In the genomic region with DNA sequence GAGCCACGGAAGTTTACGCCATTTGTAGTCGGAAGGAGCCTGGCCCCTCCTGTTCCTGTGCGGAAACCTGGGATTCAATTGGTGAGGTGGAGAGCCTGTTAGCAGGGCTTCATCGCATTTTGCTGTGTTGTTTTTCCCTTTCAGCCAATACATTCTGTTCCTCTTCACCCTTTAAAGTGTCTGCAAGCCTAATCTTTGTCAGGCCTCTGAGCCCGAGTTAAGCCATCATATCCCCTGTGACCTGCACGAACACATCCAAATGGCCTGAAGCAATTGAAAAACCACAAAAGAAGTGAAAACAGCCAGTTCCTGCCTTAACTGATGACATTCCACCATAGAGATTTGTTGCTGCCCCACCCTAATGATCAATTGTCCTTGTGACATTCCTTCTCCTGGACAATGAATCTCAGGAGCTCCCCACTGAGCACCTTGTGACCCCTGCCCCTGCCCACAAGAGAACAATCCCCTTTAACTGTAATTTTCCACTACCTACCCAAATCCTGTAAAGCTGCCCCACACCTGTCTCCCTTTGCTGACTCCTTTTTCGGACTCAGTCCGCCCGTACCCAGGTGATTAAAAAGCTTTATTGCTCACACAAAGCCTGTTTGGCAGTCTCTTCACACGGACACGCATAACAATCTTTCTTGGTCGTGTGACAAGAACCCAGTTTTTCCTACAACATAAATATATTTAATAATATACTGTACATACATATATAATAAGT, we compare ENCODE assay signal across 29 cellular contexts. TPM values are rescaled to one million over a fixed set of nuclear protein-coding genes. Genes with fewer than 3 reads are reported as not detected.
DNase-seq lines count a peak whose midpoint lies in the region; ATAC-seq and TF ChIP-seq lines count a peak whose summit lies in the region.
"Had no signal": no experiment of that assay in that cellular context is flagged by ENCODE, and none has a peak within 500 bp of the region (broad histone marks: within the 10 kb centered on the region; RNA-seq: fewer than 3 reads in every experiment).

No MANE protein-coding gene starts in this region.

- no peak overlapping the region for H2BK5ac ChIP-seq in mesendoderm (ENCODE audit: low read length)
- H2BK5ac ChIP-seq in neuronal stem cell (ENCODE audit: low read length), result no peak overlapping the region

- no peak overlapping the region for H4K91ac ChIP-seq in neuronal stem cell (ENCODE audit: low read depth, low read length, poor library complexity)

- WGBS in mesendoderm (ENCODE audit: extremely low coverage, insufficient coverage, low lambda C conversion rate), result no CpG with 5 or more reads among the region's 13 CpGs
- no CpG with 5 or more reads among the region's 13 CpGs for WGBS in neuronal stem cell (ENCODE audit: extremely low coverage in 2 of 2, insufficient read length in 2 of 2, insufficient replicate concordance in 1 of 2), 2 donors

- H3K27ac Mint-ChIP-seq in activated naive CD4-positive, alpha-beta T cell treated with anti-CD3 and anti-CD28 coated beads, Interleukin-2, amount 50 U/mL, for 72 hours, result no peak overlapping the region
- H3K27ac Mint-ChIP-seq: activated CD8-positive, alpha-beta T cell treated with anti-CD3 and anti-CD28 coated beads, Interleukin-2, amount 10 ng/mL, durations not matched to agents 7 days and 5 days; CD8-positive, alpha-beta memory T cell had no signal

- H3K36me3 ChIP-seq in mesendoderm (ENCODE audit: control insufficient read depth, insufficient read depth, low read length), result no peaks in the 10 kb centered on the region
- no peaks in the 10 kb centered on the region for H3K36me3 ChIP-seq in mucosa of descending colon (ENCODE audit: low read depth)
- H3K36me3 ChIP-seq in neuronal stem cell (replicated peaks in 1 of 2; ENCODE audit: control insufficient read depth in 2 of 2, insufficient read depth in 2 of 2, low read length in 2 of 2), result no peaks in the 10 kb centered on the region
- H3K36me3 ChIP-seq: lower lobe of right lung, transverse colon had no signal

- TF ChIP-seq RAD21 in Ishikawa (IDR thresholded peaks at IDR 0.05; ENCODE audit: low read depth), result no peak

- H3K9me3 Mint-ChIP-seq in activated naive CD4-positive, alpha-beta T cell treated with anti-CD3 and anti-CD28 coated beads, Interleukin-2, amount 50 U/mL, for 72 hours, result no peaks in the 10 kb centered on the region

- no peaks in the 10 kb centered on the region for H3K79me2 ChIP-seq in mesendoderm (ENCODE audit: control insufficient read depth, insufficient read depth, low read length)

- H3K36me3 Mint-ChIP-seq in activated naive CD4-positive, alpha-beta T cell treated with anti-CD3 and anti-CD28 coated beads, Interleukin-2, amount 50 U/mL, for 72 hours, result no peaks in the 10 kb centered on the region

- H3K27ac ChIP-seq in mesendoderm (ENCODE audit: low read depth, low read length) (peak overlapping the region; percentile 38), neuronal stem cell (replicated peaks; ENCODE audit: low read length) (no peak overlapping the region)
- H3K27ac ChIP-seq: A549, body of pancreas, lower lobe of right lung had no signal

- H3K23ac ChIP-seq in mesendoderm (ENCODE audit: low read length), result no peak overlapping the region
- H3K23ac ChIP-seq in neuronal stem cell (ENCODE audit: low read depth, low read length, poor library complexity), result no peak overlapping the region

- H4K5ac ChIP-seq in mesendoderm (ENCODE audit: low read length), result no peak overlapping the region

- H3K4me2 ChIP-seq in mesendoderm (ENCODE audit: low read length) (no peak overlapping the region), neuronal stem cell (ENCODE audit: insufficient read depth, low read length, poor library complexity, severe bottlenecking) (no peak overlapping the region)
- H3K4me2 ChIP-seq: A549 had no signal

- peak; percentile 25 for DNase-seq in EH (ENCODE audit: low read depth)
- peak; percentile 1 for DNase-seq in cerebellar cortex (ENCODE audit: low spot score)
- peak; percentile 95 for DNase-seq in mesendoderm
- no peak for DNase-seq in mucosa of descending colon
- no peak for DNase-seq in activated naive CD4-positive, alpha-beta T cell treated with anti-CD3 and anti-CD28 coated beads, Interleukin-2, amount 50 U/mL, for 72 hours (ENCODE audit: low spot score in 2 of 2)
- DNase-seq in neuronal stem cell (ENCODE audit: low spot score), result no peak
- no peak for DNase-seq in NCI-H2029 treated with DMSO at 0.1 percent for 48 hours (lab: John Stamatoyannopoulos, UW)
- DNase-seq: activated CD4-positive, alpha-beta T cell treated with anti-CD3 and anti-CD28 coated beads for 1 hour; activated CD8-positive, alpha-beta T cell treated with anti-CD3 and anti-CD28 coated beads, Interleukin-2, amount 10 ng/mL, durations not matched to agents 7 days and 5 days; activated gamma-delta T cell; body of pancreas; CD8-positive, alpha-beta memory T cell; GOT3; kidney glomerular epithelial cell; lower lobe of right lung; NCI-H1092; NCI-H2081; NCI-H345; OCI-M1; posterior cingulate gyrus; SIG-M5; stimulated activated CD8-positive, alpha-beta memory T cell treated with anti-CD3 and anti-CD28 coated beads, Interleukin-4, amount 100 ng/mL, for 48 hours; T-helper 1 cell; transverse colon had no signal

- H2AK5ac ChIP-seq in mesendoderm (ENCODE audit: low read length) (no peak overlapping the region), neuronal stem cell (ENCODE audit: low read depth, low read length) (no peak overlapping the region)

- H2BK15ac ChIP-seq in mesendoderm (replicated peaks; ENCODE audit: low read depth) (no peak overlapping the region), neuronal stem cell (ENCODE audit: low read length) (no peak overlapping the region)

- no peaks in the 10 kb centered on the region for H3K9me3 ChIP-seq in mucosa of descending colon
- H3K9me3 ChIP-seq in neuronal stem cell (replicated peaks in 1 of 2; ENCODE audit: control insufficient read depth in 2 of 2, insufficient read depth in 1 of 2, low read depth in 1 of 2, low read length in 2 of 2), result no peaks in the 10 kb centered on the region
- H3K9me3 ChIP-seq: A549, lower lobe of right lung, transverse colon had no signal

- H3K18ac ChIP-seq in mesendoderm (ENCODE audit: low read length), result peak overlapping the region; percentile 25
- H3K18ac ChIP-seq in neuronal stem cell (ENCODE audit: low read length), result no peak overlapping the region

- TF ChIP-seq CTCF in mucosa of descending colon (IDR thresholded peaks at IDR 0.05), result no peak

- no peak for ATAC-seq in mucosa of descending colon
- ATAC-seq in activated naive CD4-positive, alpha-beta T cell treated with anti-CD3 and anti-CD28 coated beads, Interleukin-2, amount 50 U/mL, for 72 hours, result no peak
- ATAC-seq: A549; activated CD8-positive, alpha-beta T cell treated with anti-CD3 and anti-CD28 coated beads, Interleukin-2, amount 10 ng/mL, durations not matched to agents 7 days and 5 days; body of pancreas; lower lobe of right lung; sciatic nerve had no signal

- no peak overlapping the region for H2AFZ ChIP-seq in neuronal stem cell (ENCODE audit: low read length)

- intact Hi-C loops in mucosa of descending colon (cut with DNase I, micrococcal nuclease), result no loop called here

- H2BK12ac ChIP-seq in neuronal stem cell (ENCODE audit: low read length), result no peak overlapping the region

- TF ChIP-seq EP300 in Ishikawa (IDR thresholded peaks at IDR 0.05; ENCODE audit: borderline replicate concordance), result no peak

- no peak overlapping the region for H4K8ac ChIP-seq in mesendoderm (ENCODE audit: low read depth, low read length)
- H4K8ac ChIP-seq in neuronal stem cell (ENCODE audit: low read depth, low read length), result no peak overlapping the region

- H3K9ac ChIP-seq in mesendoderm (ENCODE audit: low read length) (no peak overlapping the region), neuronal stem cell (ENCODE audit: low read depth, low read length, poor library complexity) (no peak overlapping the region)

- no peak overlapping the region for H3K56ac ChIP-seq in mesendoderm (ENCODE audit: low read length)

- H3K4me1 ChIP-seq in mesendoderm (ENCODE audit: control insufficient read depth, low read depth, low read length) (peaks cover 2% of the 10 kb centered on the region), mucosa of descending colon (ENCODE audit: low read depth) (no peaks in the 10 kb centered on the region), neuronal stem cell (ENCODE audit: control insufficient read depth in 2 of 2, insufficient read depth in 1 of 2, low read depth in 1 of 2, low read length in 2 of 2) (no peaks in the 10 kb centered on the region)
- H3K4me1 ChIP-seq: A549, body of pancreas, lower lobe of right lung had no signal

- H3K27me3 ChIP-seq in mesendoderm (ENCODE audit: insufficient read depth, low read length, poor library complexity), result no peaks in the 10 kb centered on the region
- no peaks in the 10 kb centered on the region for H3K27me3 ChIP-seq in neuronal stem cell (ENCODE audit: control insufficient read depth in 3 of 3, insufficient read depth in 3 of 3, low read depth in 1 of 3, low read length in 3 of 3)
- H3K27me3 ChIP-seq: body of pancreas, transverse colon had no signal

- H3K4ac ChIP-seq in mesendoderm (ENCODE audit: low read depth, low read length) (peak overlapping the region; percentile 28), neuronal stem cell (ENCODE audit: low read length) (no peak overlapping the region)

- H3K14ac ChIP-seq in neuronal stem cell (ENCODE audit: low read length), result no peak overlapping the region

- no peak overlapping the region for H2BK120ac ChIP-seq in mesendoderm (ENCODE audit: low read depth, low read length)
- no peak overlapping the region for H2BK120ac ChIP-seq in neuronal stem cell (ENCODE audit: low read depth, low read length)

- H3K4me3 ChIP-seq in mesendoderm (ENCODE audit: low read length) (no peak overlapping the region), mucosa of descending colon (no peak overlapping the region), neuronal stem cell (ENCODE audit: low read length in 2 of 2) (no peak overlapping the region)
- H3K4me3 ChIP-seq: A549, body of pancreas, lower lobe of right lung, transverse colon had no signal

- H3K79me1 ChIP-seq in mesendoderm (ENCODE audit: low read length) (no peaks in the 10 kb centered on the region), neuronal stem cell (ENCODE audit: low read depth, low read length) (no peaks in the 10 kb centered on the region)

TF ChIP-seq in Ishikawa, 13 proteins besides CTCF, POLR2A, EP300 and RAD21:
- TF ChIP-seq TEAD4 (IDR thresholded peaks at IDR 0.05), result peak; percentile 66
- TF ChIP-seq TCF12 (IDR thresholded peaks at IDR 0.05; ENCODE audit: low read depth), result no peak; the same call in none of the 2 replicates

RNA-seq across cellular contexts. Expression of gene MMP12, which starts 37.1 kb away (rescaled TPM):
- 0.21 TPM for polyA plus RNA-seq in mesendoderm (2013, experiment 1 of 2)
- 0.14 TPM for polyA plus RNA-seq in mesendoderm (2013, experiment 2 of 2)
- total RNA-seq in mucosa of descending colon, result 10 to 100 TPM in 1 of 3 donors, 1 to 10 TPM in 2; 2.7 to 17.5 (median 5.4) TPM
- not detected for total RNA-seq in activated naive CD4-positive, alpha-beta T cell treated with anti-CD3 and anti-CD28 coated beads, Interleukin-2, amount 50 U/mL, for 72 hours
- not detected for polyA plus RNA-seq in neuronal stem cell (2013, experiment 1 of 2)
- not detected for polyA plus RNA-seq in neuronal stem cell (2013, experiment 2 of 2)
- total RNA-seq: activated CD8-positive, alpha-beta T cell treated with anti-CD3 and anti-CD28 coated beads, Interleukin-2, amount 10 ng/mL, durations not matched to agents 7 days and 5 days; body of pancreas; CD8-positive, alpha-beta memory T cell; LHCN-M2 had no signal
- polyA plus RNA-seq: A549; CD8-positive, alpha-beta memory T cell; neural cell had no signal

RNA-seq across cellular contexts. Expression of gene MMP13, which starts 43.6 kb away (rescaled TPM):
- polyA plus RNA-seq in mesendoderm (2013, experiment 1 of 2), result not detected
- 0.01 TPM for polyA plus RNA-seq in mesendoderm (2013, experiment 2 of 2)
- total RNA-seq in mucosa of descending colon, result not detected
- under 1 TPM in 1 of 2 donors, not detected in 1; 0.51 TPM for total RNA-seq in activated naive CD4-positive, alpha-beta T cell treated with anti-CD3 and anti-CD28 coated beads, Interleukin-2, amount 50 U/mL, for 72 hours
- not detected for polyA plus RNA-seq in neuronal stem cell (2013, experiment 1 of 2)
- not detected for polyA plus RNA-seq in neuronal stem cell (2013, experiment 2 of 2)
- total RNA-seq: activated CD8-positive, alpha-beta T cell treated with anti-CD3 and anti-CD28 coated beads, Interleukin-2, amount 10 ng/mL, durations not matched to agents 7 days and 5 days; body of pancreas; CD8-positive, alpha-beta memory T cell; LHCN-M2; lower lobe of right lung; sciatic nerve; transverse colon had no signal
- polyA plus RNA-seq: A549; CD8-positive, alpha-beta memory T cell; neural cell had no signal

Comparison
In these comparisons a context has a peak if more than half of its experiments do, and no peak if none do; other contexts are left out.
1. DNase-seq: peak in EH (single experiment), cerebellar cortex (single experiment) and mesendoderm (single experiment); none in mucosa of descending colon (0 of 3), activated naive CD4-positive, alpha-beta T cell treated with anti-CD3 and anti-CD28 coated beads, Interleukin-2, amount 50 U/mL, for 72 hours (0 of 2), neuronal stem cell (single experiment) and NCI-H2029 treated with DMSO at 0.1 percent for 48 hours (single experiment).